ENCODE assay signal across 9 cellular contexts in the genomic region with DNA sequence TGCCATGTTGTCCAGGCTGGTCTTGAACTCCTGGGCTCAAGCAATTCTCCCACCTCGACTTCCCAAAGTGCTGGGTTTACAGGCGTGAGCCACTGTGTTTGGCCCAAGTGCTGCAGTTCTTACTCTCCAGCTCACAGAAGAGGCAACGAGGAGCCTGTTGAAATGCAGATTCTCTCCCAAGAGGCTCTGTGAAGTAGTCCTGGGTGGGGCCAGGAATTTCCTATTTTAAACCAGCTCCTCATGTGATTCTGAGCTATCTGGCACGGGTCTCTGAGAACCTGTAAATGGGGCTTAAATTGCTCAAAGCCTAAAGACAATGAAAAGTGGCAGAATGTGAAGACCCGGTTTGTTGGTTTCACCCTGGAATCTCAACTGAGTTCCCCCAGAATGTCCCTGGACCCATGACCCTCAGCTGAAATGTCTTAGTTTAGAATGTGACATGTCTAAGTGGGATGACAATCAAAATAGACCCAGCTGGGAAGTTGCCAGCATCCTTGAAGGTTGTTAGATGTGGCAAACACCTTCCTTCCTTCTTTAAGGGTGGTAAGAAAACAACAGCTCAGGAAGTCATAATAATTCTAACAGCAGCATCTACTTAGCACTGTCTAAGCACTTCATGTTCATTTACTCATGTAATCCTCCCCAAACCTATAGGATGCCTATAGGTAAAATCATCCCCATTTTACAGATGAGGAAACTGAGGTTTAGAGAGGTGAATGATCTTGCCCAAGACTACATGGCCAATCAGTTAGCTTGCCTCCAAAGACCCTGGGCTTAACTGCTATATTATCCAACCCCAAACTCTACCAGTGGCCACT. TPM values are rescaled to one million over a fixed set of nuclear protein-coding genes. Genes with fewer than 3 reads are reported as not detected.
DNase-seq lines count a peak whose midpoint lies in the region; ATAC-seq and TF ChIP-seq lines count a peak whose summit lies in the region.
"Had no signal": no experiment of that assay in that cellular context is flagged by ENCODE, and none has a peak within 500 bp of the region (broad histone marks: within the 10 kb centered on the region; RNA-seq: fewer than 3 reads in every experiment).

No MANE protein-coding gene starts in this region.

- H3K4me1 Mint-ChIP-seq in CD4-positive, CD25-positive, alpha-beta regulatory T cell = peaks cover 25 to 83% (median 50%) of the 10 kb centered on the region in 4 donors
- peaks cover 91% of the 10 kb centered on the region for H3K4me1 Mint-ChIP-seq in activated naive CD8-positive, alpha-beta T cell (ENCODE audit: low read depth)
- peaks cover 33 to 97% (median 78%) of the 10 kb centered on the region in 7 donors for H3K4me1 Mint-ChIP-seq in naive thymus-derived CD4-positive, alpha-beta T cell

- no peak overlapping the region for H2AFZ ChIP-seq in OCI-LY1 (ENCODE audit: low read length)

- H3K4me2 ChIP-seq in OCI-LY1 (ENCODE audit: low read length) = no peak overlapping the region

- peaks cover 28% of the 10 kb centered on the region for H3K36me3 Mint-ChIP-seq in CD4-positive, CD25-positive, alpha-beta regulatory T cell
- H3K36me3 Mint-ChIP-seq in activated naive CD8-positive, alpha-beta T cell = peaks cover 3% of the 10 kb centered on the region
- peaks cover 0 to 57% (median 29%) of the 10 kb centered on the region in 5 donors for H3K36me3 Mint-ChIP-seq in naive thymus-derived CD4-positive, alpha-beta T cell

- H3K9me2 ChIP-seq in OCI-LY1 (ENCODE audit: low read depth, low read length) = no peaks in the 10 kb centered on the region

- no peak for TF ChIP-seq CTCF in OCI-LY1 (IDR thresholded peaks at IDR 0.05; ENCODE audit: low read length)
- TF ChIP-seq CTCF in BE2C (IDR thresholded peaks at IDR 0.05; ENCODE audit: low read depth, low read length) = no peak

- POLR2A ChIA-PET in naive thymus-derived CD4-positive, alpha-beta T cell (lab: Charles Lee) = interaction anchor here (0.6 to 11.2 kb wide), 13 partner anchors 12 to 412 kb away, joined by 3 to 502 read pairs (median 5); a partner anchor contains a TSS

- H3K9me3 ChIP-seq in CD4-positive, CD25-positive, alpha-beta regulatory T cell (ENCODE audit: control insufficient read depth in 2 of 2, low read length in 2 of 2) = no peaks in the 10 kb centered on the region
- H3K9me3 ChIP-seq in OCI-LY1 (ENCODE audit: low read length) (no peaks in the 10 kb centered on the region), BE2C (no peaks in the 10 kb centered on the region)
- H3K9me3 ChIP-seq in naive thymus-derived CD4-positive, alpha-beta T cell (ENCODE audit: control insufficient read depth in 2 of 3, low read length in 3 of 3) = no peaks in the 10 kb centered on the region
- H3K9me3 ChIP-seq: SJSA1 had no signal

- peak overlapping the region; percentile 99 for H3K4me3 ChIP-seq in CD4-positive, CD25-positive, alpha-beta regulatory T cell (ENCODE audit: low read depth, low read length)
- H3K4me3 ChIP-seq in OCI-LY1 (ENCODE audit: low read depth, low read length, poor library complexity, severe bottlenecking) = no peak overlapping the region
- H3K4me3 ChIP-seq in naive thymus-derived CD4-positive, alpha-beta T cell (ENCODE audit: low read length) = peak overlapping the region; percentile 33
- H3K4me3 ChIP-seq in BE2C (ENCODE audit: low read depth, low read length) = no peak overlapping the region
- H3K4me3 ChIP-seq: SJSA1 had no signal

- peaks cover 0 to 2% (median 0%) of the 10 kb centered on the region in 7 donors for H3K9me3 Mint-ChIP-seq in CD4-positive, CD25-positive, alpha-beta regulatory T cell
- H3K9me3 Mint-ChIP-seq in activated naive CD8-positive, alpha-beta T cell (ENCODE audit: low read depth) = no peaks in the 10 kb centered on the region
- peaks cover 0 to 17% (median 2%) of the 10 kb centered on the region in 11 donors for H3K9me3 Mint-ChIP-seq in naive thymus-derived CD4-positive, alpha-beta T cell

- H3K4me3 Mint-ChIP-seq in CD4-positive, CD25-positive, alpha-beta regulatory T cell = peak overlapping the region; percentile 98 to 100 (median 99)
- peak overlapping the region; percentile 59 for H3K4me3 Mint-ChIP-seq in activated naive CD8-positive, alpha-beta T cell
- H3K4me3 Mint-ChIP-seq in naive thymus-derived CD4-positive, alpha-beta T cell = peak overlapping the region; percentile 76 to 99 (median 94)

- peak; percentile 64 to 66 for ATAC-seq in CD4-positive, CD25-positive, alpha-beta regulatory T cell (ENCODE audit: low read depth in 2 of 2)
- peak; percentile 82 for ATAC-seq in naive thymus-derived CD4-positive, alpha-beta T cell
- ATAC-seq in HG03469 (IDR thresholded peaks at IDR 0.05; ENCODE audit: unreplicated experiment) (no peak), GM21825 (IDR thresholded peaks at IDR 0.05; ENCODE audit: unreplicated experiment) (no peak)

- no peaks in the 10 kb centered on the region for H4K20me1 ChIP-seq in OCI-LY1 (ENCODE audit: insufficient read depth, low read length)

- H3K4me1 ChIP-seq in CD4-positive, CD25-positive, alpha-beta regulatory T cell (ENCODE audit: control insufficient read depth, insufficient read depth, low read length, poor library complexity, severe bottlenecking) = peaks cover 68% of the 10 kb centered on the region
- H3K4me1 ChIP-seq in OCI-LY1 (ENCODE audit: insufficient read depth, low read length, severe bottlenecking) = peaks cover 73% of the 10 kb centered on the region
- peaks cover 59 to 76% of the 10 kb centered on the region in 2 donors for H3K4me1 ChIP-seq in naive thymus-derived CD4-positive, alpha-beta T cell (ENCODE audit: control insufficient read depth in 2 of 2, insufficient read depth in 2 of 2, low read length in 2 of 2)
- no peaks in the 10 kb centered on the region for H3K4me1 ChIP-seq in BE2C

- peak overlapping the region; percentile 96 for H3K27ac ChIP-seq in CD4-positive, CD25-positive, alpha-beta regulatory T cell (ENCODE audit: insufficient read depth, low read length, poor library complexity, severe bottlenecking)
- peak overlapping the region; percentile 87 for H3K27ac ChIP-seq in OCI-LY1 (ENCODE audit: low read depth, low read length, poor library complexity, severe bottlenecking)
- peak overlapping the region; percentile 94 for H3K27ac ChIP-seq in naive thymus-derived CD4-positive, alpha-beta T cell (ENCODE audit: low read depth, low read length)
- H3K27ac ChIP-seq: SJSA1 had no signal

- H3K27ac Mint-ChIP-seq in CD4-positive, CD25-positive, alpha-beta regulatory T cell = peak overlapping the region; percentile 99 to 100 (median 100)
- peak overlapping the region; percentile 97 for H3K27ac Mint-ChIP-seq in activated naive CD8-positive, alpha-beta T cell
- peak overlapping the region; percentile 92 to 100 (median 99) for H3K27ac Mint-ChIP-seq in naive thymus-derived CD4-positive, alpha-beta T cell

- no peaks in the 10 kb centered on the region for H3K27me3 ChIP-seq in CD4-positive, CD25-positive, alpha-beta regulatory T cell (ENCODE audit: control insufficient read depth, insufficient read depth, low read length)
- H3K27me3 ChIP-seq in OCI-LY1 (ENCODE audit: insufficient read depth, low read length) (no peaks in the 10 kb centered on the region), BE2C (no peaks in the 10 kb centered on the region)
- H3K27me3 ChIP-seq in naive thymus-derived CD4-positive, alpha-beta T cell (ENCODE audit: control insufficient read depth in 2 of 2, insufficient read depth in 2 of 2, low read length in 2 of 2) = no peaks in the 10 kb centered on the region
- H3K27me3 ChIP-seq: SJSA1 had no signal

- H3K27me3 Mint-ChIP-seq in CD4-positive, CD25-positive, alpha-beta regulatory T cell = no peaks in the 10 kb centered on the region
- H3K27me3 Mint-ChIP-seq in activated naive CD8-positive, alpha-beta T cell = no peaks in the 10 kb centered on the region
- no peaks in the 10 kb centered on the region for H3K27me3 Mint-ChIP-seq in naive thymus-derived CD4-positive, alpha-beta T cell

- no peaks in the 10 kb centered on the region for H3F3A ChIP-seq in OCI-LY1 (ENCODE audit: insufficient read depth, low read length)

- intact Hi-C loops in naive thymus-derived CD4-positive, alpha-beta T cell (cut with micrococcal nuclease) = loop anchor here (1.0 kb wide), 2 partner anchors 11 to 40 kb away; no protein-coding TSS in a partner anchor

- DNase-seq in CD4-positive, CD25-positive, alpha-beta regulatory T cell = peak; percentile 38 to 76 (median 61)
- peak in 7 of 9 donors; percentile 68 to 86 (median 80) for DNase-seq in naive thymus-derived CD4-positive, alpha-beta T cell
- no peak for DNase-seq in BE2C
- DNase-seq in NCI-H2081 treated with DMSO at 0.1 percent for 48 hours (lab: John Stamatoyannopoulos, UW) = no peak

- H3K79me2 ChIP-seq in OCI-LY1 (ENCODE audit: insufficient read depth, low read length) = no peaks in the 10 kb centered on the region

- H3K36me3 ChIP-seq in CD4-positive, CD25-positive, alpha-beta regulatory T cell (ENCODE audit: control insufficient read depth, insufficient read depth, low read length) = peaks cover 18% of the 10 kb centered on the region
- no peaks in the 10 kb centered on the region for H3K36me3 ChIP-seq in OCI-LY1 (ENCODE audit: insufficient read depth, low read length)
- H3K36me3 ChIP-seq in naive thymus-derived CD4-positive, alpha-beta T cell (ENCODE audit: control insufficient read depth in 2 of 3, insufficient read depth in 3 of 3, low read length in 3 of 3) = no peaks in the 10 kb centered on the region
- H3K36me3 ChIP-seq in BE2C = no peaks in the 10 kb centered on the region
- H3K36me3 ChIP-seq: SJSA1 had no signal

- H3K9ac ChIP-seq in OCI-LY1 (ENCODE audit: low read length) = no peak overlapping the region; the same call in 1 of the 2 replicates

- CTCF ChIA-PET in naive thymus-derived CD4-positive, alpha-beta T cell (lab: Charles Lee) = interaction anchor here (0.7 to 3.9 kb wide), 4 partner anchors 12 to 413 kb away, joined by 3 to 35 read pairs (median 6); no protein-coding TSS in a partner anchor

RNA-seq across cellular contexts. Expression of a gene that starts 20.8 kb away (rescaled TPM):
- total RNA-seq in CD4-positive, CD25-positive, alpha-beta regulatory T cell = 119 TPM
- polyA plus RNA-seq in CD4-positive, CD25-positive, alpha-beta regulatory T cell = 100 to 1,000 TPM; 389 to 458 (median 427) TPM
- 100 to 1,000 TPM; 123 to 185 (median 157) TPM for total RNA-seq in naive thymus-derived CD4-positive, alpha-beta T cell
- polyA plus RNA-seq in naive thymus-derived CD4-positive, alpha-beta T cell = 100 to 1,000 TPM; 366 to 449 TPM
- 561 TPM for polyA plus RNA-seq in BE2C (2012; ENCODE audit: insufficient read depth, insufficient read length, low read depth)

Comparison
In these comparisons a context has a peak if more than half of its experiments do, and no peak if none do; other contexts are left out.
1. ATAC-seq: peak in CD4-positive, CD25-positive, alpha-beta regulatory T cell (2 of 2) and naive thymus-derived CD4-positive, alpha-beta T cell (single experiment); none in HG03469 (single experiment) and GM21825 (single experiment).
2. DNase-seq: peak in CD4-positive, CD25-positive, alpha-beta regulatory T cell (3 of 3) and naive thymus-derived CD4-positive, alpha-beta T cell (7 of 9); none in BE2C (single experiment) and NCI-H2081 treated with DMSO at 0.1 percent for 48 hours (single experiment).
3. H3K4me3 ChIP-seq: peak in CD4-positive, CD25-positive, alpha-beta regulatory T cell (single experiment) and naive thymus-derived CD4-positive, alpha-beta T cell (single experiment); none in OCI-LY1 (single experiment) and BE2C (single experiment).
4. Peak in every context shown above with its lines, with median percentiles within 50 percentile points of each other: H3K27ac ChIP-seq, H3K27ac Mint-ChIP-seq and H3K4me3 Mint-ChIP-seq.